Comparison of ENCODE assay signal across 9 cellular contexts in genomic region chr20:47359533-47360206, GRCh38. TPM values are rescaled to one million over a fixed set of nuclear protein-coding genes. Genes with fewer than 3 reads are reported as not detected.
A peak's percentile ranks its signal among the peaks of the same experiment; 100 is the strongest.
DNase-seq lines count a peak whose midpoint lies in the region; ATAC-seq and TF ChIP-seq lines count a peak whose summit lies in the region.
"Had no signal": no experiment of that assay in that cellular context is flagged by ENCODE, and none has a peak within 500 bp of the region (broad histone marks: within the 10 kb centered on the region; RNA-seq: fewer than 3 reads in every experiment).

No MANE protein-coding gene starts in this region.

- H3K4me1 ChIP-seq in HUES64 (ENCODE audit: insufficient read depth, low read length) (peaks cover 76% of the 10 kb centered on the region), muscle layer of duodenum (ENCODE audit: control insufficient read depth in 1 of 2, insufficient read depth in 2 of 2, low read length in 2 of 2) (peaks cover 48 to 64% of the 10 kb centered on the region in 2 donors)

- ATAC-seq in GM21367 (IDR thresholded peaks at IDR 0.05; ENCODE audit: unreplicated experiment), result no peak

- no peaks in the 10 kb centered on the region for H3K9me3 ChIP-seq in HUES64 (ENCODE audit: insufficient read depth, low read depth, low read length)
- H3K9me3 ChIP-seq in muscle layer of duodenum (ENCODE audit: control insufficient read depth in 1 of 2, low read length in 2 of 2), result no peaks in the 10 kb centered on the region

- no peak for TF ChIP-seq CTCF in 22Rv1 (IDR thresholded peaks at IDR 0.05)

- 85% methylated on average over 7 of the region's 7 CpGs for WGBS in HUES64

- no peak overlapping the region for H3K4me3 ChIP-seq in HUES64 (ENCODE audit: low read length)
- peak overlapping the region; percentile 24 to 42 for H3K4me3 ChIP-seq in muscle layer of duodenum (ENCODE audit: low read depth in 1 of 2, low read length in 2 of 2)

- H3K27me3 ChIP-seq in HUES64 (ENCODE audit: insufficient read depth, low read length), result no peaks in the 10 kb centered on the region
- H3K27me3 ChIP-seq in muscle layer of duodenum (ENCODE audit: low read depth, low read length), result no peaks in the 10 kb centered on the region

- H3K36me3 ChIP-seq in HUES64 (ENCODE audit: insufficient read depth, low read length), result peaks cover 10% of the 10 kb centered on the region
- H3K36me3 ChIP-seq in muscle layer of duodenum (ENCODE audit: control insufficient read depth in 1 of 2, insufficient read depth in 2 of 2, low read length in 2 of 2), result no peaks in the 10 kb centered on the region

- H3K27ac ChIP-seq in 22Rv1 (peak overlapping the region; percentile 100), HUES64 (ENCODE audit: low read depth, low read length) (peak overlapping the region; percentile 99), cingulate gyrus (ENCODE audit: low read depth, low read length) (peak overlapping the region; percentile 100), muscle layer of duodenum (ENCODE audit: low read length) (peak overlapping the region; percentile 98)

- peak overlapping the region; percentile 82 for H3K9ac ChIP-seq in HUES64 (ENCODE audit: low read depth, low read length)

- no peak for DNase-seq in SIG-M5 treated with dmso at 0.1 percent for 504 hours (lab: John Stamatoyannopoulos, UW; ENCODE audit: unreplicated experiment)
- no peak for DNase-seq in NCI-H1417 (lab: John Stamatoyannopoulos, UW)
- no peak for DNase-seq in iPS-NIHi11 (ENCODE audit: low spot score)
- DNase-seq: stimulated activated CD4-positive, alpha-beta T cell treated with anti-CD3 and anti-CD28 coated beads, Interleukin-2, amount 100 ng/mL, for 48 hours had no signal

RNA-seq across cellular contexts. Expression of gene ZMYND8, which starts 3.2 kb away (rescaled TPM):
- 61.7 TPM for polyA plus RNA-seq in HUES64 (2013, experiment 1 of 2)
- polyA plus RNA-seq in HUES64 (2013, experiment 2 of 2), result 67.8 TPM
